In the genomic region with DNA sequence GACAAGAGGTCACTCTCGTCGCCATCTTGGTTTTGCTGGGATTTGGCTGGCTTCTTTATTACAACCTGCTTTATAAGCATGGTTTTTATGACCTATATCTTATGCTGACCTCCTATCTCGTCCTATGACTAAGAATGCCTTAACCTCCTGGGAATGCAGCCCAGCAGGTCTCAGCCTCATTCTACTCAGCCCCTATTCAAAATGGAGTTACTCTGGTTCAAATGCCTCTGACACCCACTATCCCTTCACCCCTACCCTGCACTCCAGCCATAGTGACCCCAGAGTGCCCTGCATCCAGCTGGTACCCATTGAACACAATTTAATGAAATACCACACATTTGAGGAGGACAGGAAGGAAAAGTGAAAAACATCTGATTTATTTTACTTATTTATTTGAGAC, we compare ENCODE assay signal across 32 cellular contexts.
"Had no signal": no experiment of that assay in that cellular context is flagged by ENCODE, and none has a peak within 500 bp of the region (broad histone marks: within the 10 kb centered on the region; RNA-seq: fewer than 3 reads in every experiment).

No MANE protein-coding gene starts in this region.

- H3K9me3 ChIP-seq: adrenal gland, body of pancreas, colonic mucosa had no signal

- H3K27ac ChIP-seq: adrenal gland, body of pancreas, cardiac muscle cell, colonic mucosa had no signal

- H3K27ac Mint-ChIP-seq: activated CD4-positive, alpha-beta memory T cell treated with anti-CD3 and anti-CD28 coated beads for 36 hours; activated CD4-positive, alpha-beta T cell treated with anti-CD3 and anti-CD28 coated beads for 36 hours; activated CD4-positive, alpha-beta T cell treated with anti-CD3 and anti-CD28 coated beads, Interleukin-2, amount 10 ng/mL, durations not matched to agents 24 days and 14 days; activated CD8-positive, alpha-beta memory T cell treated with anti-CD3 and anti-CD28 coated beads, Interleukin-2, amount 10 ng/mL, durations not matched to agents 7 days and 5 days; activated CD8-positive, alpha-beta T cell treated with anti-CD3 and anti-CD28 coated beads, Interleukin-2, amount 10 ng/mL, durations not matched to agents 7 days and 5 days; activated naive CD8-positive, alpha-beta T cell treated with anti-CD3 and anti-CD28 coated beads for 36 hours; activated naive CD8-positive, alpha-beta T cell treated with anti-CD3 and anti-CD28 coated beads, Interleukin-2, amount 50 U/mL, for 24 hours; activated T-cell treated with anti-CD3 and anti-CD28 coated beads, Interleukin-2, amount 50 U/mL, for 24 hours; activated T-cell treated with anti-CD3 and anti-CD28 coated beads, Interleukin-2, amount 50 U/mL, for 72 hours had no signal

- H3K27me3 Mint-ChIP-seq: activated CD4-positive, alpha-beta memory T cell treated with anti-CD3 and anti-CD28 coated beads for 36 hours; activated CD4-positive, alpha-beta T cell treated with anti-CD3 and anti-CD28 coated beads for 36 hours; activated CD4-positive, alpha-beta T cell treated with anti-CD3 and anti-CD28 coated beads, Interleukin-2, amount 10 ng/mL, durations not matched to agents 24 days and 14 days; activated CD8-positive, alpha-beta memory T cell treated with anti-CD3 and anti-CD28 coated beads, Interleukin-2, amount 10 ng/mL, durations not matched to agents 7 days and 5 days; activated naive CD8-positive, alpha-beta T cell treated with anti-CD3 and anti-CD28 coated beads for 36 hours; activated naive CD8-positive, alpha-beta T cell treated with anti-CD3 and anti-CD28 coated beads, Interleukin-2, amount 50 U/mL, for 24 hours; activated T-cell treated with anti-CD3 and anti-CD28 coated beads, Interleukin-2, amount 50 U/mL, for 24 hours had no signal

- H3K36me3 ChIP-seq: adrenal gland, cardiac muscle cell, colonic mucosa had no signal

- ATAC-seq: activated CD4-positive, alpha-beta T cell treated with anti-CD3 and anti-CD28 coated beads for 36 hours; activated CD8-positive, alpha-beta memory T cell treated with anti-CD3 and anti-CD28 coated beads, Interleukin-2, amount 10 ng/mL, durations not matched to agents 7 days and 5 days; activated CD8-positive, alpha-beta T cell treated with anti-CD3 and anti-CD28 coated beads, Interleukin-2, amount 10 ng/mL, durations not matched to agents 7 days and 5 days; activated naive CD8-positive, alpha-beta T cell treated with anti-CD3 and anti-CD28 coated beads, Interleukin-2, amount 50 U/mL, for 24 hours; activated T-cell treated with anti-CD3 and anti-CD28 coated beads, Interleukin-2, amount 50 U/mL, for 72 hours; body of pancreas; esophagus mucosa had no signal

- FAIRE-seq: endometrium, endothelial cell of umbilical vein, frontal cortex had no signal

- H3K4me1 ChIP-seq: body of pancreas, colonic mucosa had no signal

- H3K27me3 ChIP-seq: adrenal gland, body of pancreas, cardiac muscle cell, colonic mucosa had no signal

- H3K4me3 Mint-ChIP-seq: activated CD4-positive, alpha-beta memory T cell treated with anti-CD3 and anti-CD28 coated beads for 36 hours; activated CD4-positive, alpha-beta T cell treated with anti-CD3 and anti-CD28 coated beads for 36 hours; activated CD4-positive, alpha-beta T cell treated with anti-CD3 and anti-CD28 coated beads, Interleukin-2, amount 10 ng/mL, durations not matched to agents 24 days and 14 days; activated CD8-positive, alpha-beta memory T cell treated with anti-CD3 and anti-CD28 coated beads, Interleukin-2, amount 10 ng/mL, durations not matched to agents 7 days and 5 days; activated CD8-positive, alpha-beta T cell treated with anti-CD3 and anti-CD28 coated beads, Interleukin-2, amount 10 ng/mL, durations not matched to agents 7 days and 5 days; activated naive CD8-positive, alpha-beta T cell treated with anti-CD3 and anti-CD28 coated beads for 36 hours; activated naive CD8-positive, alpha-beta T cell treated with anti-CD3 and anti-CD28 coated beads, Interleukin-2, amount 50 U/mL, for 24 hours; activated T-cell treated with anti-CD3 and anti-CD28 coated beads, Interleukin-2, amount 50 U/mL, for 24 hours; activated T-cell treated with anti-CD3 and anti-CD28 coated beads, Interleukin-2, amount 50 U/mL, for 72 hours had no signal

- DNase-seq: activated CD4-positive, alpha-beta memory T cell treated with anti-CD3 and anti-CD28 coated beads for 36 hours; activated CD4-positive, alpha-beta T cell treated with anti-CD3 and anti-CD28 coated beads for 36 hours; activated CD4-positive, alpha-beta T cell treated with anti-CD3 and anti-CD28 coated beads, Interleukin-2, amount 10 ng/mL, durations not matched to agents 24 days and 14 days; activated CD4-positive, CD25-positive, alpha-beta regulatory T cell; activated CD4-positive, CD25-positive, alpha-beta regulatory T cell treated with anti-CD3 and anti-CD28 coated beads, Interleukin-2, amount 50 U/mL, for 72 hours; activated CD8-positive, alpha-beta memory T cell treated with anti-CD3 and anti-CD28 coated beads, Interleukin-2, amount 10 ng/mL, durations not matched to agents 7 days and 5 days; activated CD8-positive, alpha-beta memory T cell treated with anti-CD3 and anti-CD28 coated beads, Interleukin-2, amount 50 U/mL, for 48 hours; activated CD8-positive, alpha-beta T cell treated with anti-CD3 and anti-CD28 coated beads, Interleukin-2, amount 10 ng/mL, durations not matched to agents 7 days and 5 days; activated gamma-delta T cell; activated naive CD4-positive, alpha-beta T cell; activated naive CD4-positive, alpha-beta T cell treated with anti-CD3 and anti-CD28 coated beads, Interleukin-2, amount 50 U/mL, for 16 hours; activated naive CD8-positive, alpha-beta T cell treated with anti-CD3 and anti-CD28 coated beads for 36 hours; activated naive CD8-positive, alpha-beta T cell treated with anti-CD3 and anti-CD28 coated beads, Interleukin-2, amount 50 U/mL, for 24 hours; activated T-cell treated with anti-CD3 and anti-CD28 coated beads for 4 hours; activated T-cell treated with anti-CD3 and anti-CD28 coated beads, Interleukin-2, amount 50 U/mL, for 24 hours; activated T-cell treated with anti-CD3 and anti-CD28 coated beads, Interleukin-2, amount 50 U/mL, for 72 hours; adrenal gland; amygdala; aorta; body of pancreas; central memory CD4-positive, alpha-beta T cell; cerebellar nuclear complex; colonic mucosa; effector CD8-positive, alpha-beta T cell; foreskin fibroblast; head of caudate nucleus; T-helper 2 cell had no signal

- H3K4me3 ChIP-seq: adrenal gland, body of pancreas, cardiac muscle cell, colonic mucosa had no signal

- H3K9me3 Mint-ChIP-seq: activated CD4-positive, alpha-beta memory T cell treated with anti-CD3 and anti-CD28 coated beads for 36 hours; activated CD4-positive, alpha-beta T cell treated with anti-CD3 and anti-CD28 coated beads, Interleukin-2, amount 10 ng/mL, durations not matched to agents 24 days and 14 days; activated naive CD8-positive, alpha-beta T cell treated with anti-CD3 and anti-CD28 coated beads for 36 hours; activated naive CD8-positive, alpha-beta T cell treated with anti-CD3 and anti-CD28 coated beads, Interleukin-2, amount 50 U/mL, for 24 hours; activated T-cell treated with anti-CD3 and anti-CD28 coated beads, Interleukin-2, amount 50 U/mL, for 24 hours; activated T-cell treated with anti-CD3 and anti-CD28 coated beads, Interleukin-2, amount 50 U/mL, for 72 hours had no signal

- H3K36me3 Mint-ChIP-seq: activated CD4-positive, alpha-beta memory T cell treated with anti-CD3 and anti-CD28 coated beads for 36 hours; activated CD8-positive, alpha-beta memory T cell treated with anti-CD3 and anti-CD28 coated beads, Interleukin-2, amount 10 ng/mL, durations not matched to agents 7 days and 5 days; activated naive CD8-positive, alpha-beta T cell treated with anti-CD3 and anti-CD28 coated beads for 36 hours had no signal
